ENCODE assay signal across 9 cellular contexts in genomic region chr6:149854017-149854416, GRCh38. TPM values are rescaled to one million over a fixed set of nuclear protein-coding genes. Genes with fewer than 3 reads are reported as not detected.
"Had no signal": no experiment of that assay in that cellular context is flagged by ENCODE, and none has a peak within 500 bp of the region (broad histone marks: within the 10 kb centered on the region; RNA-seq: fewer than 3 reads in every experiment).

No MANE protein-coding gene starts in this region.

RNA-seq across cellular contexts. Expression of gene RAET1E, which starts 43.9 kb away (rescaled TPM):
- total RNA-seq: activated CD4-positive, alpha-beta T cell treated with anti-CD3 and anti-CD28 coated beads for 36 hours; activated CD8-positive, alpha-beta memory T cell treated with anti-CD3 and anti-CD28 coated beads, Interleukin-2, amount 10 ng/mL, durations not matched to agents 7 days and 5 days; activated CD8-positive, alpha-beta T cell treated with anti-CD3 and anti-CD28 coated beads, Interleukin-2, amount 10 ng/mL, durations not matched to agents 7 days and 5 days; activated T-helper 2 cell treated with anti-CD3 and anti-CD28 coated beads, Interferon-gamma antibody, Interleukin-2, Interleukin-4, amounts not matched to agents 10 μg/mL and 5 μg/mL and 100 μg/mL, durations not matched to agents 14 hours and 24 hours and 36 hours; frontal cortex; lung microvascular endothelial cell; naive thymus-derived CD4-positive, alpha-beta T cell; transverse colon had no signal
- polyA plus RNA-seq: naive thymus-derived CD4-positive, alpha-beta T cell; neural cell had no signal
